In genomic region chr13:74205313-74205690, GRCh38 we compare ENCODE assay signal across 22 cellular contexts.
DNase-seq lines count a peak whose midpoint lies in the region; ATAC-seq, FAIRE-seq and TF ChIP-seq lines count a peak whose summit lies in the region.
"Had no signal": no experiment of that assay in that cellular context is flagged by ENCODE, and none has a peak within 500 bp of the region (broad histone marks: within the 10 kb centered on the region; RNA-seq: fewer than 3 reads in every experiment).

No MANE protein-coding gene starts in this region.

- H2AK5ac ChIP-seq in trophoblast cell (ENCODE audit: low read length): no peak overlapping the region

- no peak overlapping the region for H2BK5ac ChIP-seq in trophoblast cell (ENCODE audit: low read depth, low read length, poor library complexity)

- H3K9ac ChIP-seq in astrocyte (ENCODE audit: low read length) (peak overlapping the region; percentile 53), trophoblast cell (ENCODE audit: low read length) (no peak overlapping the region)

- H3K79me2 ChIP-seq in astrocyte (ENCODE audit: insufficient read depth, low read length) (no peaks in the 10 kb centered on the region), trophoblast cell (ENCODE audit: control insufficient read depth, insufficient read depth, low read length, poor library complexity) (no peaks in the 10 kb centered on the region)

- H3K4me1 ChIP-seq in astrocyte (ENCODE audit: insufficient read depth, low read length): peaks cover 23% of the 10 kb centered on the region
- peaks cover 0 to 2% of the 10 kb centered on the region in 2 experiments for H3K4me1 ChIP-seq in trophoblast cell (ENCODE audit: control insufficient read depth in 1 of 2, insufficient read depth in 2 of 2, low read length in 2 of 2)

- H3K18ac ChIP-seq in trophoblast cell (ENCODE audit: low read length): no peak overlapping the region

- H3K36me3 Mint-ChIP-seq in HFFc6 (ENCODE audit: low read depth) (peaks cover 14% of the 10 kb centered on the region; the same call in 1 of the 2 replicates), astrocyte (ENCODE audit: low read depth, unreplicated experiment) (no peaks in the 10 kb centered on the region)

- H3K79me1 ChIP-seq in trophoblast cell (ENCODE audit: low read length): peaks cover 2% of the 10 kb centered on the region

- no peak overlapping the region for H2BK12ac ChIP-seq in trophoblast cell (ENCODE audit: low read length)

- no peaks in the 10 kb centered on the region for H3K27me3 ChIP-seq in astrocyte (ENCODE audit: insufficient read depth, low read length)
- H3K27me3 ChIP-seq in trophoblast cell (ENCODE audit: insufficient read depth, low read length): no peaks in the 10 kb centered on the region
- H3K27me3 ChIP-seq: BE2C had no signal

- TF ChIP-seq CTCF in HFFc6 (IDR thresholded peaks at IDR 0.05): no peak
- TF ChIP-seq CTCF in astrocyte (IDR thresholded peaks at IDR 0.05; ENCODE audit: insufficient read depth, low read depth, low read length): no peak

- H3K27ac ChIP-seq in astrocyte (ENCODE audit: low read depth, low read length) (peak overlapping the region; percentile 81), trophoblast cell (ENCODE audit: low read depth, low read length) (no peak overlapping the region)
- H3K27ac ChIP-seq: RWPE1 had no signal

- H4K8ac ChIP-seq in trophoblast cell (ENCODE audit: low read depth, low read length): no peak overlapping the region

- H3K36me3 ChIP-seq in astrocyte (ENCODE audit: insufficient read depth, low read length): no peaks in the 10 kb centered on the region
- H3K36me3 ChIP-seq in trophoblast cell (ENCODE audit: control insufficient read depth in 1 of 2, insufficient read depth in 2 of 2, low read length in 2 of 2): no peaks in the 10 kb centered on the region
- H3K36me3 ChIP-seq: BE2C had no signal

- H2AFZ ChIP-seq in astrocyte (ENCODE audit: low read depth, low read length) (no peak overlapping the region), trophoblast cell (ENCODE audit: insufficient read depth, low read length, poor library complexity) (no peak overlapping the region)
- H2AFZ ChIP-seq: GM23338 had no signal

- no peak overlapping the region for H4K91ac ChIP-seq in trophoblast cell (ENCODE audit: low read depth, low read length)

- no peak overlapping the region for H3K14ac ChIP-seq in trophoblast cell (ENCODE audit: low read length)

- H3K27me3 Mint-ChIP-seq in HFFc6 (ENCODE audit: insufficient read depth) (no peaks in the 10 kb centered on the region), astrocyte (ENCODE audit: low read depth, unreplicated experiment) (no peaks in the 10 kb centered on the region)

- H3K9me3 ChIP-seq in astrocyte (ENCODE audit: insufficient read depth, low read depth, low read length) (peaks cover 3% of the 10 kb centered on the region), trophoblast cell (ENCODE audit: insufficient read depth, low read depth, low read length) (no peaks in the 10 kb centered on the region)
- H3K9me3 ChIP-seq: BE2C had no signal

- peak overlapping the region; percentile 79 for H3K27ac Mint-ChIP-seq in HFFc6
- H3K27ac Mint-ChIP-seq in astrocyte (ENCODE audit: unreplicated experiment): peak overlapping the region; percentile 95
- H3K27ac Mint-ChIP-seq: CD4-positive, CD25-positive, alpha-beta regulatory T cell; GM23338 had no signal

- H2BK120ac ChIP-seq in trophoblast cell (ENCODE audit: insufficient read depth, low read length, poor library complexity): peak overlapping the region; percentile 37

- peak overlapping the region; percentile 47 for H3K4me2 ChIP-seq in astrocyte (ENCODE audit: low read length)
- H3K4me2 ChIP-seq in trophoblast cell (ENCODE audit: low read length): no peak overlapping the region
- H3K4me2 ChIP-seq: GM23338 had no signal

- ATAC-seq in HG02588 (IDR thresholded peaks at IDR 0.05; ENCODE audit: unreplicated experiment) (no peak), HG03378 (IDR thresholded peaks at IDR 0.05; ENCODE audit: unreplicated experiment) (no peak)
- ATAC-seq: GM12878, GM23338, PC-3 had no signal

- no peak for DNase-seq in HFFc6
- peak; percentile 59 for DNase-seq in astrocyte (ENCODE audit: low read depth)
- peak; percentile 16 for DNase-seq in kidney glomerular epithelial cell (lab: John Stamatoyannopoulos, UW)
- DNase-seq in trophoblast cell: no peak
- DNase-seq in T-helper 2 cell: no peak
- DNase-seq in activated T-cell treated with anti-CD3 and anti-CD28 coated beads, Interleukin-2, amount 50 U/mL, for 1 hour: no peak
- DNase-seq: BE2C; CD4-positive, CD25-positive, alpha-beta regulatory T cell; DMS153; KG1; NCI-H1417; NCI-H187; NCI-H2107; NCI-H524 had no signal

- FAIRE-seq in astrocyte (lab: Jason Lieb, UNC): no peak
- FAIRE-seq: A204.1, GM12878, GM19239 had no signal

- no peak overlapping the region for H3K23ac ChIP-seq in trophoblast cell (ENCODE audit: low read length)

- H3K4me3 Mint-ChIP-seq in HFFc6 (no peak overlapping the region; the same call in 1 of the 2 replicates), astrocyte (ENCODE audit: unreplicated experiment) (no peak overlapping the region)
- H3K4me3 Mint-ChIP-seq: CD4-positive, CD25-positive, alpha-beta regulatory T cell; GM23338 had no signal

- H3K4me1 Mint-ChIP-seq in HFFc6 (ENCODE audit: low read depth): peaks cover 96% of the 10 kb centered on the region
- peaks cover 35% of the 10 kb centered on the region for H3K4me1 Mint-ChIP-seq in astrocyte (ENCODE audit: low read depth, unreplicated experiment)
- H3K4me1 Mint-ChIP-seq: CD4-positive, CD25-positive, alpha-beta regulatory T cell had no signal

- H3K9me3 Mint-ChIP-seq in HFFc6 (no peaks in the 10 kb centered on the region), astrocyte (ENCODE audit: unreplicated experiment) (no peaks in the 10 kb centered on the region)

- H4K20me1 ChIP-seq in astrocyte (ENCODE audit: insufficient read depth, low read length): no peaks in the 10 kb centered on the region

- H3K4ac ChIP-seq in trophoblast cell (ENCODE audit: low read depth, low read length): no peak overlapping the region

- H4K12ac ChIP-seq in trophoblast cell (ENCODE audit: low read depth, low read length): no peak overlapping the region

- no peak overlapping the region for H3K4me3 ChIP-seq in astrocyte (ENCODE audit: insufficient read depth, low read depth, low read length)
- H3K4me3 ChIP-seq in trophoblast cell (ENCODE audit: low read depth, low read length): no peak overlapping the region
- H3K4me3 ChIP-seq: GM12878, GM23338 had no signal

- no CpG with 5 or more reads among the region's 2 CpGs for WGBS in trophoblast cell (ENCODE audit: extremely low coverage, insufficient coverage, insufficient read length)

Comparison
In these comparisons a context has a peak if more than half of its experiments do, and no peak if none do; other contexts are left out.
1. DNase-seq: peak in astrocyte (single experiment) and kidney glomerular epithelial cell (single experiment); none in HFFc6 (single experiment), trophoblast cell (0 of 2), T-helper 2 cell (0 of 5) and activated T-cell treated with anti-CD3 and anti-CD28 coated beads, Interleukin-2, amount 50 U/mL, for 1 hour (single experiment).